In the genomic region with DNA sequence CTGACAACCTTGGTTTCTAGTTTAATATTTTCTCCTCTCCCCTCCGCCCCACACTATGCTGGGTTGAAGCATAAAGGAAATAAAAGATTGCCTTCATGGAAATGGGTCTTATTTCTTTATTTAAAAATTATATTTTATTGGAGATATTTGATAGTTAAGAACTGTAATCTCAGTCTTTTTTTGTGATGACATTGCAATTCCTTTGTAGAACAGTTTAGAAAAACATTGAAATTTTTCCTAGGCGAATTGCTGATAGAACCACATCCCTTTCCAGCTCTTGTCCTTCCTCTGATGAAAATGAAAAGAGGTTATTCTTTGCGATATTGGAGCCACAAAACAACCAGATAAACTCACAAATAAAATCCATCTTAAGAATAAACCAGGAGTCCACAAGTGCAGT, we compare ENCODE assay signal across 9 cellular contexts.
"Had no signal": no experiment of that assay in that cellular context is flagged by ENCODE, and none has a peak within 500 bp of the region (broad histone marks: within the 10 kb centered on the region; RNA-seq: fewer than 3 reads in every experiment).

No MANE protein-coding gene starts in this region.

- H3K27ac Mint-ChIP-seq: HFFc6, IgD-negative memory B cell had no signal

- H3K9me3 Mint-ChIP-seq: HFFc6 had no signal

- H3K4me3 Mint-ChIP-seq: HFFc6, IgD-negative memory B cell had no signal

- H3K36me3 ChIP-seq: HAP-1 had no signal

- H3K36me3 Mint-ChIP-seq: IgD-negative memory B cell had no signal

- H3K4me3 ChIP-seq: HAP-1 had no signal

- H3K4me1 Mint-ChIP-seq: IgD-negative memory B cell had no signal

- H3K9me3 ChIP-seq: HAP-1 had no signal

- DNase-seq: GOT3, H7, HFFc6, Kasumi-1, KG1 had no signal

- H3K4me1 ChIP-seq: HAP-1 had no signal

- ATAC-seq: HCT116 had no signal

- H3K27ac ChIP-seq: HL-60 had no signal
